In genomic region chr1:164601399-164602141, GRCh38 we compare ENCODE assay signal across 9 cellular contexts. TPM values are rescaled to one million over a fixed set of nuclear protein-coding genes. Genes with fewer than 3 reads are reported as not detected.
A peak's percentile ranks its signal among the peaks of the same experiment; 100 is the strongest.
DNase-seq lines count a peak whose midpoint lies in the region; ATAC-seq and TF ChIP-seq lines count a peak whose summit lies in the region.
"Had no signal": no experiment of that assay in that cellular context is flagged by ENCODE, and none has a peak within 500 bp of the region (broad histone marks: within the 10 kb centered on the region; RNA-seq: fewer than 3 reads in every experiment).

No MANE protein-coding gene starts in this region.

- H4K20me1 ChIP-seq in MM.1S (ENCODE audit: insufficient read depth, low read length), result no peaks in the 10 kb centered on the region

- H2AFZ ChIP-seq in MM.1S (ENCODE audit: low read length), result peak overlapping the region; percentile 61

- no peaks in the 10 kb centered on the region for H3K9me3 ChIP-seq in MM.1S (replicated peaks; ENCODE audit: insufficient read depth, low read length)
- no peaks in the 10 kb centered on the region for H3K9me3 ChIP-seq in esophagus squamous epithelium
- H3K9me3 ChIP-seq in muscle layer of duodenum (ENCODE audit: control insufficient read depth in 1 of 2, low read length in 2 of 2), result no peaks in the 10 kb centered on the region

- H3F3A ChIP-seq in MM.1S (ENCODE audit: insufficient read depth, low read length), result peaks cover 18% of the 10 kb centered on the region

- H3K4me3 ChIP-seq in MM.1S (ENCODE audit: low read length) (peak overlapping the region; percentile 46), esophagus squamous epithelium (peak overlapping the region in 2 of 4 donors; percentile 32 to 37), muscle layer of duodenum (ENCODE audit: low read depth in 1 of 2, low read length in 2 of 2) (peak overlapping the region in 1 of 2 donors; percentile 35)

- intact Hi-C loops in esophagus squamous epithelium (cut with DNase I), result no loop called here

- DNase-seq in MM.1S (no peak), esophagus squamous epithelium (lab: John Stamatoyannopoulos, UW) (no peak), T-helper 2 cell (no peak), SHP77 treated with DMSO at 0.1 percent for 48 hours (lab: John Stamatoyannopoulos, UW) (no peak)
- DNase-seq in stimulated activated CD4-positive, alpha-beta T cell treated with anti-CD3 and anti-CD28 coated beads, Interleukin-2, amount 100 ng/mL, for 48 hours, result no peak
- DNase-seq: stimulated activated CD4-positive, alpha-beta T cell treated with anti-CD3 and anti-CD28 coated beads, Interleukin-4, amount 100 ng/mL, for 4 hours had no signal

- H3K27me3 ChIP-seq in MM.1S (replicated peaks; ENCODE audit: insufficient read depth, low read length) (no peaks in the 10 kb centered on the region), esophagus squamous epithelium (no peaks in the 10 kb centered on the region), muscle layer of duodenum (ENCODE audit: low read depth, low read length) (no peaks in the 10 kb centered on the region)

- H3K4me1 ChIP-seq in MM.1S (ENCODE audit: low read length) (peaks cover 22% of the 10 kb centered on the region), esophagus squamous epithelium (peaks cover 11 to 81% (median 37%) of the 10 kb centered on the region in 3 donors), muscle layer of duodenum (ENCODE audit: control insufficient read depth in 1 of 2, insufficient read depth in 2 of 2, low read length in 2 of 2) (peaks cover 12 to 62% of the 10 kb centered on the region in 2 donors)

- TF ChIP-seq POLR2A in esophagus squamous epithelium (IDR thresholded peaks at IDR 0.05), result no peak

- peak overlapping the region; percentile 71 for H3K4me2 ChIP-seq in MM.1S (ENCODE audit: low read depth, low read length)

- H3K36me3 ChIP-seq in MM.1S (replicated peaks; ENCODE audit: insufficient read depth, low read length) (no peaks in the 10 kb centered on the region), esophagus squamous epithelium (peaks cover 0 to 8% (median 0%) of the 10 kb centered on the region in 3 donors), muscle layer of duodenum (ENCODE audit: control insufficient read depth in 1 of 2, insufficient read depth in 2 of 2, low read length in 2 of 2) (peaks cover 0 to 6% of the 10 kb centered on the region in 2 donors)

- peaks cover 3% of the 10 kb centered on the region; the same call in 1 of the 2 replicates for H3K79me2 ChIP-seq in MM.1S (ENCODE audit: low read length)

- peak overlapping the region; percentile 93 for H3K27ac ChIP-seq in 22Rv1
- H3K27ac ChIP-seq in MM.1S (ENCODE audit: low read length), result peak overlapping the region; percentile 70
- H3K27ac ChIP-seq in esophagus squamous epithelium, result peak overlapping the region; percentile 77 to 90 (median 84)
- peak overlapping the region; percentile 71 for H3K27ac ChIP-seq in muscle layer of duodenum (ENCODE audit: low read length)

- TF ChIP-seq CTCF in 22Rv1 (IDR thresholded peaks at IDR 0.05), result no peak
- TF ChIP-seq CTCF in MM.1S (IDR thresholded peaks at IDR 0.05; ENCODE audit: low read length), result no peak
- no peak for TF ChIP-seq CTCF in esophagus squamous epithelium (IDR thresholded peaks at IDR 0.05)

- peak overlapping the region; percentile 55; the same call in 1 of the 2 replicates for H3K9ac ChIP-seq in MM.1S (ENCODE audit: low read length)

- WGBS in esophagus squamous epithelium, 2 donors, result 39 to 46% methylated on average over 5 of the region's 5 CpGs

- no peaks in the 10 kb centered on the region for H3K9me2 ChIP-seq in MM.1S (replicated peaks; ENCODE audit: insufficient read depth, low read length)

- ATAC-seq in GM18873 (IDR thresholded peaks at IDR 0.05; ENCODE audit: low FRiP score, unreplicated experiment), result no peak

RNA-seq across cellular contexts. Expression of gene PBX1, which starts 42.6 kb away (rescaled TPM):
- 10 to 100 TPM; 15.2 to 48.6 (median 23.5) TPM for total RNA-seq in esophagus squamous epithelium
